9 cellular contexts compared by ENCODE assay signal in the genomic region with DNA sequence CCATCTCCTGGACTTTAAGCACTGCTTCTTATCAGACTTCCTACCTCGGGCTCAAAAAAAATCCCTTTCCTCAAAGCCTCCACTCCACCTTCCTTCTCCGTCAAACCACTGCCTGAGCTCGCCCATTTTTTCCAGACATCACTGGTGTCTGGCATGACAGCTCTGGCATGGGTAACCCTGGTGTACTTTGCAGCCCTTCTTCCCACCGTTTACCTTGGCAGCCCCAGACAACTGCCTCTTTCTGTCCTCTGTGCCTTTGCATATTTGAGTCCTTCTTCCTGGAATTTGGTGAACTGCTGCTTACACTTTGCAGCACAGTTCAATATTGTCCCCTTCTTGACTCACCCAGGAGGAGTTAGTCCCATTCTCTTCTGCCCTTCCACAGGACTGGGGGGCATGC.
"Had no signal": no experiment of that assay in that cellular context is flagged by ENCODE, and none has a peak within 500 bp of the region (broad histone marks: within the 10 kb centered on the region; RNA-seq: fewer than 3 reads in every experiment).

No MANE protein-coding gene starts in this region.

- ATAC-seq: HCT116, K562 had no signal

- H3K27ac ChIP-seq: GM23248, HL-60 had no signal

- H3K4me1 ChIP-seq: HAP-1 had no signal

- H3K4me3 Mint-ChIP-seq: HFFc6 had no signal

- H3K9me3 ChIP-seq: HAP-1 had no signal

- H3K36me3 ChIP-seq: HAP-1 had no signal

- H3K27ac Mint-ChIP-seq: HFFc6 had no signal

- H3K4me3 ChIP-seq: GM23248, HAP-1, K562 had no signal

- DNase-seq: GM23248, GOT3, H7, HFFc6, IMR-90 had no signal
